In the genomic region with DNA sequence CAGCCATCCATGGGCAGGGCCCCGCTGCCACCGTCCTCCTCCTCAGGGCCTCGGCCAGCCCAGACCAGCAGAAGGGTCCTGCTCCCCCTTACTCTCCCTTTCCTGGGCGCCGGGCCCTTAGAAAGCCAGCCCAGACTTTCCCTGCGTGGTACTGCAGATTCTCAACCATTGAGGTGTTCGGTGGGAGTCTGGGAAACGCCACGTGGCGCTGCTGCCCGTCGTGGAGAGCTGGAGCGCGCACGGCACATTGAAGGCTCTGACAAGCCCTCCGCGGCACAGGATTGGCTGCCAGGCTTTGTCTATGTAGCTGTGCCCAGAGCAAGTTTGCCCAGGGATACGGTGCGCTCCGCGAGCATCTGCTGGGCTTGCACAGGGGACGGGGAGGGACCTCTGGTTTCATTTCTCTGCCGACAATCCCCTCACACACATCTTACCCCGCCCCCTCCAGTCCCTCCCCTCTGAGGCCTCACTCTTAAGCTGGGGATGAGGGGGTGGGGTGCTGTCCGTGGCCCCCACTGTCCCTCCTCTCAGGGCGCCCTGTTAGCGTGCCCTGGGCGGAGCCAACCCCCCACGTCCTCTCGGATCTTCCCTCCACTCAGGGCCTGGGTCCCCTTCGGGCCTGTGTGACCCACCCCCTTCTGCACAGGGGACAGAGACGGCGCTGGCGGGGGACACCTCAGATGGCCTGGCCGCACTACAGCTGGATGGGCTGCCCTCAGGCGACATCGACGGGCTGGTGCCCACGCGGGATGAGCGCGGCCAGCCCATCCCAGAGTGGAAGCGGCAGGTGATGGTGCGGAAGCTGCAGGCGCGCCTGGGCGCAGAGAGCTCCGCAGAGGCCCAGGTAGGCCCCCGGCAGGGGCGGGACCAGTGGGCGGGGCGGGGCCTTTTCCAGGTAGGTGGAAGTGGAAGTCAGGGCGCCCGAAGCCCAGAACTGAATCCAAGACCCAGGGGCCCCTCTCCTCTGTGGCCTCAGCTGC, we compare ENCODE assay signal across 1 cellular context.
A peak's percentile ranks its signal among the peaks of the same experiment; 100 is the strongest.
TF ChIP-seq lines count a peak whose summit lies in the region.

No MANE protein-coding gene starts in this region.

TF ChIP-seq in HepG2, 621 proteins besides CTCF, POLR2A, EP300 and RAD21:
- TF ChIP-seq ZNF776 (CRISPR knock-in tag; IDR thresholded peaks at IDR 0.05) (0 out of 2 replicates have a peak, but pooled peaks have one; percentile 30), ZNF563 (CRISPR knock-in tag; IDR thresholded peaks at IDR 0.05) (0 out of 2 replicates have a peak, but pooled peaks have one; percentile 8)
- TF ChIP-seq, protein P1, sequence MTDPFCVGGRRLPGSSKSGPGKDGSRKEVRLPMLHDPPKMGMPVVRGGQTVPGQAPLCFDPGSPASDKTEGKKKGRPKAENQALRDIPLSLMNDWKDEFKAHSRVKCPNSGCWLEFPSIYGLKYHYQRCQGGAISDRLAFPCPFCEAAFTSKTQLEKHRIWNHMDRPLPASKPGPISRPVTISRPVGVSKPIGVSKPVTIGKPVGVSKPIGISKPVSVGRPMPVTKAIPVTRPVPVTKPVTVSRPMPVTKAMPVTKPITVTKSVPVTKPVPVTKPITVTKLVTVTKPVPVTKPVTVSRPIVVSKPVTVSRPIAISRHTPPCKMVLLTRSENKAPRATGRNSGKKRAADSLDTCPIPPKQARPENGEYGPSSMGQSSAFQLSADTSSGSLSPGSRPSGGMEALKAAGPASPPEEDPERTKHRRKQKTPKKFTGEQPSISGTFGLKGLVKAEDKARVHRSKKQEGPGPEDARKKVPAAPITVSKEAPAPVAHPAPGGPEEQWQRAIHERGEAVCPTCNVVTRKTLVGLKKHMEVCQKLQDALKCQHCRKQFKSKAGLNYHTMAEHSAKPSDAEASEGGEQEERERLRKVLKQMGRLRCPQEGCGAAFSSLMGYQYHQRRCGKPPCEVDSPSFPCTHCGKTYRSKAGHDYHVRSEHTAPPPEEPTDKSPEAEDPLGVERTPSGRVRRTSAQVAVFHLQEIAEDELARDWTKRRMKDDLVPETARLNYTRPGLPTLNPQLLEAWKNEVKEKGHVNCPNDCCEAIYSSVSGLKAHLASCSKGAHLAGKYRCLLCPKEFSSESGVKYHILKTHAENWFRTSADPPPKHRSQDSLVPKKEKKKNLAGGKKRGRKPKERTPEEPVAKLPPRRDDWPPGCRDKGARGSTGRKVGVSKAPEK (CRISPR knock-in tag; IDR thresholded peaks at IDR 0.05; ENCODE audit: borderline replicate concordance), result no peak
